In the genomic region with DNA sequence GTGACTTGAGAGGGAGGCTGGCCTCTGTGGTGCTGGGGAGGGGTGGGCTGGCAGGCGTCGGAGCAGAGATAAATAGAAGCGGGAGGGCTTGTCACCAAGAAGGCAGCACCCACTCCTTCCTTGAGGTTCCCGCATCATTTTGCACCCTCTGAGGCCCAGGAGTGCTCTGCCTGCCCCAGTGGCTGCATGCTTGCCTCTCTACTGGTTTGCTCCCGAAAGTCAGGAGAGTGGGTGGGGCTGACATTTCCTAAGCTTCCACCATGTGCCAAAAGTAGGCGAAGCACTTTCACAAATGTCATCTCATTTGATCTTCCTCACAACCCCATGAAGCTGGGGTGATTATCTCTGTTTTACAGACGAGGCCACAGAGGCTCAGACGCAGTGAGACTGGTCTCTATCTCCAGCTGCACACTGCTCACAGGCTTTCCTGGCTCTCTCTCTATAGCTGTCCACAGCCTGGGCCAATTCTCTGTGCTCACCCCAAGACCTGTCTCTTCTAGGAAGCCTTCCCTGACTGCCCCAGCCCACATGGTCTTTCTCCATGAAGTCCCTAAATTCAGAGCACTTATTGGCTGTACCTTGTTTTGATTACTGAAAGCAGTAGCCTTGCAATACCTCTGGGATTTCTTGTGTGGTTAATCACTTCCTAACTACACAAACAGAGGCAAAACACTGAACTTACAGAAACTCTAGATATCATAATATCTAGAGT, we compare ENCODE assay signal across 9 cellular contexts. TPM values are rescaled to one million over a fixed set of nuclear protein-coding genes. Genes with fewer than 3 reads are reported as not detected.
A peak's percentile ranks its signal among the peaks of the same experiment; 100 is the strongest.
DNase-seq lines count a peak whose midpoint lies in the region; ATAC-seq and TF ChIP-seq lines count a peak whose summit lies in the region.
"Had no signal": no experiment of that assay in that cellular context is flagged by ENCODE, and none has a peak within 500 bp of the region (broad histone marks: within the 10 kb centered on the region; RNA-seq: fewer than 3 reads in every experiment).

No MANE protein-coding gene starts in this region.

- ATAC-seq in GM21381 (IDR thresholded peaks at IDR 0.05; ENCODE audit: unreplicated experiment), result peak; percentile 72
- ATAC-seq in stimulated activated effector memory CD8-positive, alpha-beta T cell treated with anti-CD3 and anti-CD28 coated beads, Interleukin-12 subunit alpha, Interleukin-12 subunit beta, amount 100 ng/mL, for 72 hours, result peak; percentile 88

- intact Hi-C loops in A673 (cut with micrococcal nuclease; ENCODE audit: unreplicated experiment), result no loop called here

- no peaks in the 10 kb centered on the region for H4K20me1 ChIP-seq in BLaER1

- DNase-seq in NAMALWA (ENCODE audit: low spot score), result peak; percentile 68
- peak; percentile 14 for DNase-seq in effector CD4-positive, alpha-beta T cell
- DNase-seq in stimulated activated effector memory CD8-positive, alpha-beta T cell treated with anti-CD3 and anti-CD28 coated beads, Interleukin-12 subunit alpha, Interleukin-12 subunit beta, amount 100 ng/mL, for 72 hours (ENCODE audit: low spot score in 2 of 2), result peak in 1 of 2 donors; percentile 84
- no peak for DNase-seq in 8988T
- no peak for DNase-seq in NCI-H1694 (lab: John Stamatoyannopoulos, UW)
- DNase-seq in A673 (ENCODE audit: low spot score), result no peak

- no peak overlapping the region; the same call in 1 of the 2 replicates for H3K9ac ChIP-seq in BLaER1

- H3K9me3 Mint-ChIP-seq in stimulated activated effector memory CD8-positive, alpha-beta T cell treated with anti-CD3 and anti-CD28 coated beads, Interleukin-12 subunit alpha, Interleukin-12 subunit beta, amount 100 ng/mL, for 72 hours, result no peaks in the 10 kb centered on the region
- H3K9me3 Mint-ChIP-seq: nephron had no signal

- peaks cover 15% of the 10 kb centered on the region for H3K36me3 Mint-ChIP-seq in stimulated activated effector memory CD8-positive, alpha-beta T cell treated with anti-CD3 and anti-CD28 coated beads, Interleukin-12 subunit alpha, Interleukin-12 subunit beta, amount 100 ng/mL, for 72 hours

- peak overlapping the region; percentile 72 for H3K4me2 ChIP-seq in BLaER1

- POLR2A ChIA-PET in A673 (lab: Charles Lee; ENCODE audit: low non-redundant PET), result no interaction called here

- no TSS peak for BruUV-seq in A673 (replicated peaks; lab: Mats Ljungman, UMichigan)

- H3K4me1 ChIP-seq in BLaER1 (peaks cover 77% of the 10 kb centered on the region), A673 (ENCODE audit: insufficient read depth, low read length, poor library complexity, severe bottlenecking) (no peaks in the 10 kb centered on the region)

- CTCF ChIA-PET in A673 (lab: Charles Lee), result no interaction called here

- H3K4me3 Mint-ChIP-seq in stimulated activated effector memory CD8-positive, alpha-beta T cell treated with anti-CD3 and anti-CD28 coated beads, Interleukin-12 subunit alpha, Interleukin-12 subunit beta, amount 100 ng/mL, for 72 hours, result peak overlapping the region; percentile 47
- H3K4me3 Mint-ChIP-seq: nephron had no signal

- H3K36me3 ChIP-seq in BLaER1, result peaks cover 32% of the 10 kb centered on the region
- H3K36me3 ChIP-seq in A673 (ENCODE audit: insufficient read depth, low read length, poor library complexity, severe bottlenecking), result no peaks in the 10 kb centered on the region

- H3K9me3 ChIP-seq in BLaER1 (no peaks in the 10 kb centered on the region), A673 (ENCODE audit: low read depth, low read length, poor library complexity, severe bottlenecking) (no peaks in the 10 kb centered on the region)

- TF ChIP-seq CTCF in A673 (conservative IDR thresholded peaks at IDR 0.05; ENCODE audit: low read depth, low read length), result no peak

- H3K27ac ChIP-seq in BLaER1, result peak overlapping the region; percentile 37; the same call in 1 of the 2 replicates
- H3K27ac ChIP-seq in A673 (ENCODE audit: low read depth, low read length, poor library complexity, severe bottlenecking), result no peak overlapping the region

- peaks cover 63% of the 10 kb centered on the region for H3K4me1 Mint-ChIP-seq in stimulated activated effector memory CD8-positive, alpha-beta T cell treated with anti-CD3 and anti-CD28 coated beads, Interleukin-12 subunit alpha, Interleukin-12 subunit beta, amount 100 ng/mL, for 72 hours
- H3K4me1 Mint-ChIP-seq: nephron had no signal

- H3K27ac Mint-ChIP-seq in stimulated activated effector memory CD8-positive, alpha-beta T cell treated with anti-CD3 and anti-CD28 coated beads, Interleukin-12 subunit alpha, Interleukin-12 subunit beta, amount 100 ng/mL, for 72 hours, result peak overlapping the region; percentile 96
- H3K27ac Mint-ChIP-seq: nephron had no signal

- no peak overlapping the region for H3K4me3 ChIP-seq in BLaER1
- no peak overlapping the region for H3K4me3 ChIP-seq in A673 (ENCODE audit: low read depth, low read length, poor library complexity, severe bottlenecking)

- no peaks in the 10 kb centered on the region for H3K27me3 ChIP-seq in BLaER1
- no peaks in the 10 kb centered on the region for H3K27me3 ChIP-seq in A673 (replicated peaks; ENCODE audit: insufficient read depth, low read depth, low read length, poor library complexity)

RNA-seq across cellular contexts. Expression of a gene that starts 2.6 kb away (rescaled TPM):
- 2.3 and 3.6 TPM in 2 replicates for total RNA-seq in A673 (2021)

RNA-seq across cellular contexts. Expression of a gene that starts 28.9 kb away (rescaled TPM):
- total RNA-seq in A673 (2021), result 88.5 and 106 TPM in 2 replicates

Comparison
In these comparisons a context has a peak if more than half of its experiments do, and no peak if none do; other contexts are left out.
1. DNase-seq: peak in NAMALWA (single experiment) and effector CD4-positive, alpha-beta T cell (single experiment); none in 8988T (single experiment), NCI-H1694 (single experiment) and A673 (single experiment).